In the genomic region with DNA sequence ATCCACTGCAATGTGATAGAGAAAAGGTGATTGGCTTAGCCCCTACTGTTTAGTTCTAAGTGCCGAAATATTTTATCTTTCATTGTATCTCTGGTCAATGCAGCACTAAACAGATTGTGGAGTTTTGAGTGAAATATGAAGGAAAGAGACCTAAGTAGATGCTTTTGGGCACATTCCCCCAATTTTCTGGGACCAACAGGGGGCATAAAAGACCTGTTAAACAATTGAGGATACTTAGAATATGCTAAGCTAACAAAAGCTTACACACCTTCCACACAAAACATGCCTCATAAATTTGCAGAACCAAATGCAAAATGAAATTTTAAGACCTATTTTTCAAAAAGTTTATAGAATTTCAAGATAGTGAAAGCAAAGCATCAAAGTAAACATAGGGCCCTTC, we compare ENCODE assay signal across 13 cellular contexts.
A peak's percentile ranks its signal among the peaks of the same experiment; 100 is the strongest.
DNase-seq lines count a peak whose midpoint lies in the region; ATAC-seq and TF ChIP-seq lines count a peak whose summit lies in the region.
"Had no signal": no experiment of that assay in that cellular context is flagged by ENCODE, and none has a peak within 500 bp of the region (broad histone marks: within the 10 kb centered on the region; RNA-seq: fewer than 3 reads in every experiment).

No MANE protein-coding gene starts in this region.

- intact Hi-C loops in PC-9 (cut with micrococcal nuclease; ENCODE audit: unreplicated experiment), result no loop called here

- no peaks in the 10 kb centered on the region for H3F3A ChIP-seq in PC-9 (ENCODE audit: insufficient read depth, low read depth)

- ATAC-seq in GM19455 (IDR thresholded peaks at IDR 0.05; ENCODE audit: unreplicated experiment), result no peak
- ATAC-seq: A549 had no signal

- H3K4me3 ChIP-seq in PC-9, result no peak overlapping the region
- H3K4me3 ChIP-seq in SJCRH30, result no peak overlapping the region
- H3K4me3 ChIP-seq: A549, BLaER1, HAP-1 had no signal

- H3K9me2 ChIP-seq in PC-9 (ENCODE audit: insufficient read depth), result no peaks in the 10 kb centered on the region

- H3K36me3 ChIP-seq in PC-9 (ENCODE audit: low read depth), result no peaks in the 10 kb centered on the region
- no peaks in the 10 kb centered on the region for H3K36me3 ChIP-seq in SJCRH30
- H3K36me3 ChIP-seq: BLaER1, HAP-1 had no signal

- H4K20me1 ChIP-seq in PC-9 (ENCODE audit: insufficient read depth), result no peaks in the 10 kb centered on the region
- H4K20me1 ChIP-seq: BLaER1 had no signal

- no TSS peak for BruUV-seq in PC-9 (replicated peaks; lab: Mats Ljungman, UMichigan)

- no peak overlapping the region for H3K4me2 ChIP-seq in PC-9
- H3K4me2 ChIP-seq: A549, BLaER1 had no signal

- H3K79me2 ChIP-seq in PC-9 (ENCODE audit: low read depth), result no peaks in the 10 kb centered on the region

- H3K27ac ChIP-seq in PC-9 (no peak overlapping the region), SJCRH30 (no peak overlapping the region)
- H3K27ac ChIP-seq: 22Rv1, A549, BLaER1 had no signal

- TF ChIP-seq CTCF in AG09319 (IDR thresholded peaks at IDR 0.05; ENCODE audit: low read depth, low read length) (peak; percentile 8), PC-9 (conservative IDR thresholded peaks at IDR 0.05) (peak; percentile 32; the same call in 1 of the 2 replicates)

- H3K9me3 ChIP-seq in PC-9 (ENCODE audit: insufficient read depth, low read depth), result no peaks in the 10 kb centered on the region
- no peaks in the 10 kb centered on the region for H3K9me3 ChIP-seq in SJCRH30 (replicated peaks)
- H3K9me3 ChIP-seq: A549, BLaER1, HAP-1 had no signal

- POLR2A ChIA-PET in PC-9 (lab: Charles Lee; ENCODE audit: unreplicated experiment), result no interaction called here

- H2AFZ ChIP-seq in PC-9, result no peak overlapping the region

- DNase-seq in DMS 273 (lab: John Stamatoyannopoulos, UW; ENCODE audit: unreplicated experiment) (peak; percentile 1), DMS 273 treated with DMSO at 0.1 percent for 48 hours (lab: John Stamatoyannopoulos, UW) (no peak), AG09319 (ENCODE audit: extremely low read depth, low read depth) (no peak), NAMALWA (ENCODE audit: low spot score) (peak; percentile 3), PC-9 (no peak), medulla oblongata (ENCODE audit: extremely low spot score) (no peak), SJCRH30 (no peak)
- DNase-seq: CD4-positive, alpha-beta memory T cell had no signal

- H3K27me3 ChIP-seq in PC-9 (ENCODE audit: insufficient read depth, low read depth) (no peaks in the 10 kb centered on the region), SJCRH30 (no peaks in the 10 kb centered on the region)
- H3K27me3 ChIP-seq: BLaER1 had no signal

- CTCF ChIA-PET in PC-9 (lab: Charles Lee), result no interaction called here

- H3K4me1 ChIP-seq in PC-9 (replicated peaks; ENCODE audit: insufficient read depth) (no peaks in the 10 kb centered on the region), SJCRH30 (no peaks in the 10 kb centered on the region)
- H3K4me1 ChIP-seq: A549, BLaER1, HAP-1 had no signal

Comparison
In these comparisons a context has a peak if more than half of its experiments do, and no peak if none do; other contexts are left out.
1. DNase-seq: peak in DMS 273 (single experiment) and NAMALWA (single experiment); none in DMS 273 treated with DMSO at 0.1 percent for 48 hours (single experiment), AG09319 (single experiment), PC-9 (0 of 2), medulla oblongata (single experiment) and SJCRH30 (0 of 2).